In the genomic region with DNA sequence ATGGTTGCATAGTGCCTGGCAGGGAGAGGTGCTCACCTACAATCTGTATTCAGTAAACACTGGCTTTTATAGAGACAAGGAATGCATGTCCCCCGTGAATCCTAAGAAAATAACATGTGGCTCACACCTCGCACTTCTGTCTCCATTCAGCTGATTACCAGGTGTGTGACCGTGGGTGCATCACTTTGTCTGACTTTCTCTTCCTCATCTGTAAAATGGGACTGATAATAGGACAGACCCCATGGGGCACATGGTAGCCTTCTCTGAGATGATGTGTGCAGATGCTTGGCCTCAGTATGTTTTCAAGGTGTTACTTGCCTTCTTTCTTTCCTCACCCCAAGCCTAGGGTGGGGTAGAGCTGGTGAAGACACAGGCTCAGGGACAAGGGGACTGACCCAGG, we compare ENCODE assay signal across 11 cellular contexts. TPM values are rescaled to one million over a fixed set of nuclear protein-coding genes. Genes with fewer than 3 reads are reported as not detected.
A peak's percentile ranks its signal among the peaks of the same experiment; 100 is the strongest.
DNase-seq lines count a peak whose midpoint lies in the region; ATAC-seq and TF ChIP-seq lines count a peak whose summit lies in the region.
"Had no signal": no experiment of that assay in that cellular context is flagged by ENCODE, and none has a peak within 500 bp of the region (broad histone marks: within the 10 kb centered on the region; RNA-seq: fewer than 3 reads in every experiment).

No MANE protein-coding gene starts in this region.

- no peak for TF ChIP-seq POLR2A in tibial nerve (IDR thresholded peaks at IDR 0.05)

- TF ChIP-seq CTCF in OCI-LY7 (conservative IDR thresholded peaks at IDR 0.05; ENCODE audit: low read length) (no peak), nephron progenitor cell (IDR thresholded peaks at IDR 0.05) (no peak), tibial nerve (IDR thresholded peaks at IDR 0.05) (no peak)

- H3K4me1 ChIP-seq in OCI-LY7 (ENCODE audit: insufficient read depth, low read length, poor library complexity, severe bottlenecking), result peaks cover 87% of the 10 kb centered on the region
- H3K4me1 ChIP-seq in endocrine pancreas (ENCODE audit: control insufficient read depth, insufficient read depth, low read length), result peaks cover 6% of the 10 kb centered on the region
- peaks cover 5 to 96% (median 87%) of the 10 kb centered on the region in 4 donors for H3K4me1 ChIP-seq in tibial nerve

- H3K4me3 ChIP-seq in OCI-LY7 (ENCODE audit: low read depth, low read length, poor library complexity, severe bottlenecking) (peak overlapping the region; percentile 94), endocrine pancreas (ENCODE audit: control insufficient read depth, insufficient read depth, low read length) (no peak overlapping the region), tibial nerve (no peak overlapping the region)

- peaks cover 99% of the 10 kb centered on the region for H3K79me2 ChIP-seq in OCI-LY7 (ENCODE audit: insufficient read depth, low read depth, low read length)

- no peaks in the 10 kb centered on the region for H3K27me3 ChIP-seq in endocrine pancreas (ENCODE audit: control insufficient read depth, insufficient read depth, low read length)
- no peaks in the 10 kb centered on the region for H3K27me3 ChIP-seq in tibial nerve

- WGBS in tibial nerve, 2 donors, result 55 to 73% methylated on average over 3 of the region's 3 CpGs

- no TSS peak for BruUV-seq in OCI-LY7 (replicated peaks; lab: Mats Ljungman, UMichigan)

- H3K9me2 ChIP-seq in OCI-LY7 (ENCODE audit: insufficient read depth, low read length), result no peaks in the 10 kb centered on the region

- intact Hi-C loops in OCI-LY7 (cut with micrococcal nuclease; ENCODE audit: unreplicated experiment), result loop anchor here (1.0 kb wide), 1 partner anchor 16 kb away; no protein-coding TSS in a partner anchor

- H3K4me3 Mint-ChIP-seq in nephron progenitor cell, result peak overlapping the region; percentile 48
- H3K4me3 Mint-ChIP-seq: stimulated activated naive CD8-positive, alpha-beta T cell treated with anti-CD3 and anti-CD28 coated beads, Interleukin-15, amount 100 ng/mL, for 72 hours had no signal

- H3K27me3 Mint-ChIP-seq in nephron progenitor cell (ENCODE audit: low read depth, poor library complexity), result no peaks in the 10 kb centered on the region

- CTCF ChIA-PET in OCI-LY7 (lab: Charles Lee; ENCODE audit: unreplicated experiment), result interaction anchor here (0.5 to 2.0 kb wide), 4 partner anchors 15 to 361 kb away, joined by 3 to 9 read pairs (median 4); partner anchors contain the start of gene MATR3

- DNase-seq in OCI-LY7 (ENCODE audit: low spot score), result peak; percentile 65
- DNase-seq in nephron progenitor cell, result no peak
- no peak for DNase-seq in tibial nerve (ENCODE audit: low spot score in 2 of 2)
- DNase-seq in NCI-H82 (lab: John Stamatoyannopoulos, UW), result no peak
- DNase-seq: activated T-cell treated with anti-CD3 and anti-CD28 coated beads, Interleukin-2, amount 50 U/mL, for 1 hour; NCI-H2227 treated with DMSO at 0.1 percent for 48 hours; stimulated activated naive CD8-positive, alpha-beta T cell treated with anti-CD3 and anti-CD28 coated beads, Interleukin-15, amount 100 ng/mL, for 72 hours had no signal

- no peak for TF ChIP-seq EP300 in tibial nerve (IDR thresholded peaks at IDR 0.05)

- H3K27ac Mint-ChIP-seq in nephron progenitor cell, result peak overlapping the region; percentile 94
- H3K27ac Mint-ChIP-seq: stimulated activated naive CD8-positive, alpha-beta T cell treated with anti-CD3 and anti-CD28 coated beads, Interleukin-15, amount 100 ng/mL, for 72 hours had no signal

- peak overlapping the region; percentile 30 for H3K9ac ChIP-seq in endocrine pancreas (ENCODE audit: control insufficient read depth, insufficient read depth, low read length)

- ATAC-seq in HG03280 (IDR thresholded peaks at IDR 0.05; ENCODE audit: unreplicated experiment) (no peak), HG03432 (IDR thresholded peaks at IDR 0.05; ENCODE audit: unreplicated experiment) (no peak), HG02623 (IDR thresholded peaks at IDR 0.05; ENCODE audit: unreplicated experiment) (no peak)
- ATAC-seq: stimulated activated naive CD8-positive, alpha-beta T cell treated with anti-CD3 and anti-CD28 coated beads, Interleukin-15, amount 100 ng/mL, for 72 hours had no signal

- H3K9me3 Mint-ChIP-seq in nephron progenitor cell, result no peaks in the 10 kb centered on the region
- H3K9me3 Mint-ChIP-seq: stimulated activated naive CD8-positive, alpha-beta T cell treated with anti-CD3 and anti-CD28 coated beads, Interleukin-15, amount 100 ng/mL, for 72 hours had no signal

- H3K4me2 ChIP-seq in OCI-LY7 (ENCODE audit: low read length), result peak overlapping the region; percentile 98

- no peaks in the 10 kb centered on the region for H3K36me3 Mint-ChIP-seq in nephron progenitor cell (ENCODE audit: low read depth)

- H3K36me3 ChIP-seq in OCI-LY7 (ENCODE audit: insufficient read depth, low read length), result peaks cover 7% of the 10 kb centered on the region; the same call in 1 of the 2 replicates
- H3K36me3 ChIP-seq in endocrine pancreas (ENCODE audit: control insufficient read depth, insufficient read depth, low read length), result no peaks in the 10 kb centered on the region
- no peaks in the 10 kb centered on the region for H3K36me3 ChIP-seq in tibial nerve

- POLR2A ChIA-PET in OCI-LY7 (lab: Charles Lee), result interaction anchor here (0.7 to 8.9 kb wide), 8 partner anchors 10 to 91 kb away, joined by 3 to 73 read pairs (median 4); no protein-coding TSS in a partner anchor

- peaks cover 24% of the 10 kb centered on the region; the same call in 1 of the 2 replicates for H4K20me1 ChIP-seq in OCI-LY7 (ENCODE audit: insufficient read depth, low read length)

- H3K4me1 Mint-ChIP-seq in nephron progenitor cell, result peaks cover 82% of the 10 kb centered on the region

- H3K27ac ChIP-seq in OCI-LY7 (ENCODE audit: low read depth, low read length, poor library complexity, severe bottlenecking) (peak overlapping the region; percentile 89), tibial nerve (peak overlapping the region; percentile 87 to 98 (median 90))

- H3K9me3 ChIP-seq in OCI-LY7 (ENCODE audit: low read length) (no peaks in the 10 kb centered on the region), endocrine pancreas (ENCODE audit: control insufficient read depth, low read length) (no peaks in the 10 kb centered on the region), tibial nerve (no peaks in the 10 kb centered on the region)

- no peak overlapping the region for H2AFZ ChIP-seq in OCI-LY7 (ENCODE audit: low read length)

RNA-seq across cellular contexts. Expression of gene CXXC5, which starts 6.3 kb away (rescaled TPM):
- 108 and 113 TPM in 2 replicates for total RNA-seq in OCI-LY7 (2014; rRNA removed; shearing (Covaris generic))
- total RNA-seq in OCI-LY7 (2022) (26.7 and 30.4 TPM in 2 replicates), tibial nerve (10 to 100 TPM; 45.0 to 80.4 (median 67.0) TPM)
